ENCODE assay signal across 21 cellular contexts in genomic region chr10:17357781-17358180, GRCh38.
"Had no signal": no experiment of that assay in that cellular context is flagged by ENCODE, and none has a peak within 500 bp of the region (broad histone marks: within the 10 kb centered on the region; RNA-seq: fewer than 3 reads in every experiment).

No MANE protein-coding gene starts in this region.

- FAIRE-seq: endometrium, keratinocyte, small intestine, urothelium cell line had no signal

- H3K27me3 ChIP-seq: esophagus muscularis mucosa, gastroesophageal sphincter, neutrophil, right atrium auricular region had no signal

- H3K4me1 ChIP-seq: esophagus muscularis mucosa, gastroesophageal sphincter, right atrium auricular region had no signal

- H3K27ac Mint-ChIP-seq: immature natural killer cell; naive thymus-derived CD4-positive, alpha-beta T cell; type B pancreatic cell had no signal

- H3K4me3 Mint-ChIP-seq: immature natural killer cell; naive thymus-derived CD4-positive, alpha-beta T cell; type B pancreatic cell had no signal

- H3K27me3 Mint-ChIP-seq: type B pancreatic cell had no signal

- H3K27ac ChIP-seq: esophagus muscularis mucosa, gastroesophageal sphincter, neutrophil, right atrium auricular region had no signal

- H3K4me1 Mint-ChIP-seq: immature natural killer cell; naive thymus-derived CD4-positive, alpha-beta T cell had no signal

- ATAC-seq: gastroesophageal sphincter; left cardiac atrium; left ventricle myocardium superior; naive thymus-derived CD4-positive, alpha-beta T cell had no signal

- DNase-seq: effector memory CD4-positive, alpha-beta T cell; foreskin fibroblast; glutamatergic neuron; immature natural killer cell; left cardiac atrium; left ventricle myocardium superior; mesendoderm; naive thymus-derived CD4-positive, alpha-beta T cell; posterior cingulate gyrus; small intestine; stimulated activated CD4-positive, alpha-beta T cell treated with anti-CD3 and anti-CD28 coated beads, Interleukin-12 subunit alpha, Interleukin-12 subunit beta, amount 100 ng/mL, for 4 hours; stimulated activated naive CD4-positive, alpha-beta T cell treated with Interleukin-2 at 50 U/mL for 16 hours had no signal

- H3K4me3 ChIP-seq: esophagus muscularis mucosa, gastroesophageal sphincter, lung, right atrium auricular region had no signal

- H3K9me3 ChIP-seq: esophagus muscularis mucosa, gastroesophageal sphincter, neutrophil, right atrium auricular region had no signal

- H3K9me3 Mint-ChIP-seq: immature natural killer cell, type B pancreatic cell had no signal

- H3K36me3 ChIP-seq: esophagus muscularis mucosa, gastroesophageal sphincter, neutrophil, right atrium auricular region had no signal

- H3K36me3 Mint-ChIP-seq: type B pancreatic cell had no signal
